Comparison of ENCODE assay signal across 2 cellular contexts in the genomic region with DNA sequence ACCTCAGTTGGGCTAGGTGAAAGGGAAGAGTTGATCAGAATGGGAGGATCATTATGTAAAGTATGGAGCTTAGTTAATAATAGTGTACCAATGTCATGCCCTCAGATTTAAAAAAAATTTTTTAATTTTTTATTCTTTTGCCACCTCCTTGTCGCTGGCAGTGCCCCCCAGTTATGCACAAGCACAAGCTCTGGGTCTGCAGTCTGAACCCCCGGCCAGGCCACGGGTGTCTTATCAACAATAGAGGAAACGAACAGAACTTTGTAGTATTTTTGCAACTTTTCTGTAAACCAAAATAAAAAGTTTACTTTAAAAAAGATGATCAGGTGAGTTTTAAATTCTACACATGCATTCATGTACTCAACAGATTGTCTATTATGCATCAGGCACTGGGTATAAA.
TF ChIP-seq lines count a peak whose summit lies in the region.

No MANE protein-coding gene starts in this region.

TF ChIP-seq in A549, 52 proteins besides CTCF, POLR2A, EP300 and RAD21:
- TF ChIP-seq SMC3 (IDR thresholded peaks at IDR 0.05) (no peak), NPAS2 (CRISPR knock-in tag; IDR thresholded peaks at IDR 0.05; ENCODE audit: borderline replicate concordance) (no peak), HOXB5 (CRISPR knock-in tag; IDR thresholded peaks at IDR 0.05) (no peak), NFE2L2 (conservative IDR thresholded peaks at IDR 0.05; ENCODE audit: low read length) (no peak), HEYL (CRISPR knock-in tag; IDR thresholded peaks at IDR 0.05) (no peak), SREBF2 (IDR thresholded peaks at IDR 0.05) (no peak), TP53 (CRISPR knock-in tag; IDR thresholded peaks at IDR 0.05) (no peak), MYC (IDR thresholded peaks at IDR 0.05; ENCODE audit: borderline replicate concordance, low read length) (no peak), ZSCAN20 (CRISPR knock-in tag; IDR thresholded peaks at IDR 0.05) (no peak), JUN (IDR thresholded peaks at IDR 0.05) (no peak), CBX8 (IDR thresholded peaks at IDR 0.05) (no peak), ZNF302 (CRISPR knock-in tag; IDR thresholded peaks at IDR 0.05) (no peak), KDM5A (IDR thresholded peaks at IDR 0.05) (no peak)
- TF ChIP-seq, protein P1, sequence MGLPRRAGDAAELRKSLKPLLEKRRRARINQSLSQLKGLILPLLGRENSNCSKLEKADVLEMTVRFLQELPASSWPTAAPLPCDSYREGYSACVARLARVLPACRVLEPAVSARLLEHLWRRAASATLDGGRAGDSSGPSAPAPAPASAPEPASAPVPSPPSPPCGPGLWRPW (IDR thresholded peaks at IDR 0.05), result no peak

TF ChIP-seq in SK-N-SH, 30 proteins besides CTCF, POLR2A, EP300 and RAD21:
- TF ChIP-seq ELF1 (IDR thresholded peaks at IDR 0.05), result no peak
TF ChIP-seq in SK-N-SH: peak in this region for 0.
